Comparison of ENCODE assay signal across 20 cellular contexts in genomic region chr2:10966741-10967140, GRCh38. TPM values are rescaled to one million over a fixed set of nuclear protein-coding genes. Genes with fewer than 3 reads are reported as not detected.
DNase-seq lines count a peak whose midpoint lies in the region; ATAC-seq and TF ChIP-seq lines count a peak whose summit lies in the region.
"Had no signal": no experiment of that assay in that cellular context is flagged by ENCODE, and none has a peak within 500 bp of the region (broad histone marks: within the 10 kb centered on the region; RNA-seq: fewer than 3 reads in every experiment).

No MANE protein-coding gene starts in this region.

- TF ChIP-seq CTCF in IMR-90 (conservative IDR thresholded peaks at IDR 0.05; ENCODE audit: low read depth, low read length) (no peak), chondrocyte (IDR thresholded peaks at IDR 0.05) (no peak)

- H4K5ac ChIP-seq in IMR-90 (ENCODE audit: low read depth, low read length): no peak overlapping the region

- intact Hi-C loops in IMR-90 (cut with micrococcal nuclease): no loop called here
- intact Hi-C loops in posterior cingulate gyrus (cut with DNase I): no loop called here
- intact Hi-C loops in Right ventricle myocardium inferior (cut with DNase I): no loop called here

- CTCF ChIA-PET in IMR-90 (lab: Yijun Ruan, JAX): no interaction called here

- DNase-seq in IMR-90 (no peak), chondrocyte (ENCODE audit: low spot score) (peak; percentile 67), posterior cingulate gyrus (peak in 6 of 10 donors; percentile 43 to 90 (median 72)), Right ventricle myocardium inferior (ENCODE audit: missing footprints) (no peak), substantia nigra (lab: John Stamatoyannopoulos, UW) (no peak)
- DNase-seq: 8988T; C1 segment of cervical spinal cord; Calu3; CD4-positive, alpha-beta memory T cell; COR-L47; DMS53; DMS79 treated with DMSO at 0.1 percent for 48 hours; GF-D8; GOT3; HFFc6 had no signal

- BruUV-seq in IMR-90 (replicated peaks; lab: Mats Ljungman, UMichigan): no TSS peak

- H3K36me3 Mint-ChIP-seq in chondrocyte (ENCODE audit: low read depth): no peaks in the 10 kb centered on the region
- H3K36me3 Mint-ChIP-seq: CD4-positive, alpha-beta memory T cell had no signal

- POLR2A ChIA-PET in IMR-90 (lab: Charles Lee; ENCODE audit: unreplicated experiment): no interaction called here

- H2BK5ac ChIP-seq in IMR-90 (ENCODE audit: low read depth, low read length, poor library complexity, severe bottlenecking): no peak overlapping the region

- H3K4me3 Mint-ChIP-seq in chondrocyte (ENCODE audit: unreplicated experiment): no peak overlapping the region
- H3K4me3 Mint-ChIP-seq: CD4-positive, alpha-beta memory T cell; HFFc6 had no signal

- H3K4me2 ChIP-seq in IMR-90 (ENCODE audit: low read depth, low read length): no peak overlapping the region
- H3K4me2 ChIP-seq: A549 had no signal

- no peak overlapping the region for H3K27ac Mint-ChIP-seq in chondrocyte (ENCODE audit: unreplicated experiment)
- H3K27ac Mint-ChIP-seq: CD4-positive, alpha-beta memory T cell; HFFc6 had no signal

- no peak overlapping the region for H3K56ac ChIP-seq in IMR-90 (ENCODE audit: extremely low read depth, insufficient read depth, low read length)

- no peak overlapping the region for H2AK9ac ChIP-seq in IMR-90 (replicated peaks; ENCODE audit: low read depth, low read length, poor library complexity)

- in situ Hi-C loops in IMR-90 (cut with MboI; ENCODE audit: low sequenced_read_pairs): no loop called here

- ATAC-seq in IMR-90 (ENCODE audit: low read depth) (no peak), Right ventricle myocardium inferior (no peak), HG02973 (IDR thresholded peaks at IDR 0.05; ENCODE audit: unreplicated experiment) (no peak)
- ATAC-seq: A549 had no signal

- no peak overlapping the region; the same call in 1 of the 2 replicates for H3K4ac ChIP-seq in IMR-90 (ENCODE audit: low read depth, low read length)

- H3K27me3 Mint-ChIP-seq in chondrocyte (ENCODE audit: low read depth): peaks cover 15% of the 10 kb centered on the region

- peaks cover 17% of the 10 kb centered on the region for H3K4me1 ChIP-seq in IMR-90 (ENCODE audit: control insufficient read depth, insufficient read depth, low read length)
- H3K4me1 ChIP-seq: A549, HAP-1 had no signal

- H3K23ac ChIP-seq in IMR-90 (ENCODE audit: low read depth, low read length): no peak overlapping the region

- H2BK20ac ChIP-seq in IMR-90 (ENCODE audit: low read depth, low read length): no peak overlapping the region

- H3K14ac ChIP-seq in IMR-90 (replicated peaks; ENCODE audit: low read depth, low read length): no peak overlapping the region

- no peak overlapping the region for H4K91ac ChIP-seq in IMR-90 (ENCODE audit: insufficient read depth, low read depth, low read length)

- no peaks in the 10 kb centered on the region for H4K20me1 ChIP-seq in IMR-90 (ENCODE audit: insufficient read depth, low read length)

- dilution Hi-C loops in IMR-90 (cut with HindIII; ENCODE audit: low sequenced_read_pairs, unreplicated experiment): no loop called here

- H3K18ac ChIP-seq in IMR-90 (ENCODE audit: low read depth, low read length): no peak overlapping the region

- H2BK120ac ChIP-seq in IMR-90 (ENCODE audit: low read depth, low read length): no peak overlapping the region

- H3K9me1 ChIP-seq in IMR-90 (ENCODE audit: insufficient read depth, low read length): peaks cover 25% of the 10 kb centered on the region; the same call in 1 of the 2 replicates

- 0 out of 3 replicates have a peak overlapping the region, but pooled peaks have one; percentile 13 for H2BK15ac ChIP-seq in IMR-90 (ENCODE audit: low read depth, low read length)

- H3K4me1 Mint-ChIP-seq in chondrocyte (ENCODE audit: low read depth): peaks cover 4% of the 10 kb centered on the region
- H3K4me1 Mint-ChIP-seq: CD4-positive, alpha-beta memory T cell had no signal

- no peak overlapping the region for H3K9ac ChIP-seq in IMR-90 (ENCODE audit: low read depth, low read length)

- H4K8ac ChIP-seq in IMR-90 (ENCODE audit: low read depth in 2 of 2, low read length in 2 of 2): no peak overlapping the region

- H2AFZ ChIP-seq in IMR-90 (replicated peaks; ENCODE audit: low read length, poor library complexity): no peak overlapping the region

- no peak for TF ChIP-seq RAD21 in IMR-90 (IDR thresholded peaks at IDR 0.05; ENCODE audit: low read length)

- no peaks in the 10 kb centered on the region for H3K9me3 Mint-ChIP-seq in chondrocyte (ENCODE audit: low read depth)
- H3K9me3 Mint-ChIP-seq: HFFc6 had no signal

- H3K27me3 ChIP-seq in IMR-90 (ENCODE audit: control insufficient read depth, insufficient read depth, low read length): no peaks in the 10 kb centered on the region

- 0 out of 2 replicates have a peak overlapping the region, but pooled peaks have one; percentile 20 for H2AK5ac ChIP-seq in IMR-90 (ENCODE audit: low read depth, low read length)

- no CpG with 5 or more reads among the region's 13 CpGs for WGBS in IMR-90 (ENCODE audit: extremely low coverage in 2 of 2, insufficient read length in 1 of 2), 2 experiments

- no peak overlapping the region for H3K4me3 ChIP-seq in IMR-90 (ENCODE audit: insufficient read depth, low read depth, low read length)
- H3K4me3 ChIP-seq: A549, HAP-1 had no signal

- no peaks in the 10 kb centered on the region for H3K36me3 ChIP-seq in IMR-90 (ENCODE audit: control insufficient read depth, insufficient read depth, low read length)
- H3K36me3 ChIP-seq: HAP-1 had no signal

- no peaks in the 10 kb centered on the region for H3K9me3 ChIP-seq in IMR-90 (ENCODE audit: control insufficient read depth, insufficient read depth, low read length)
- H3K9me3 ChIP-seq: A549, HAP-1 had no signal

- no peak for TF ChIP-seq POLR2A in IMR-90 (IDR thresholded peaks at IDR 0.05; ENCODE audit: low read depth, low read length)

- no peaks in the 10 kb centered on the region for H3K79me1 ChIP-seq in IMR-90 (ENCODE audit: low read depth in 1 of 2, low read length in 2 of 2)

- H3K27ac ChIP-seq in IMR-90 (ENCODE audit: insufficient read depth, low read length) (no peak overlapping the region), substantia nigra (ENCODE audit: low read depth, low read length, poor library complexity, severe bottlenecking) (no peak overlapping the region)
- H3K27ac ChIP-seq: A549 had no signal

TF ChIP-seq in IMR-90, 13 proteins besides CTCF, POLR2A, EP300 and RAD21:
- no peak for TF ChIP-seq FOS (IDR thresholded peaks at IDR 0.05; ENCODE audit: low read depth, low read length)
- no peak for TF ChIP-seq USF2 (IDR thresholded peaks at IDR 0.05; ENCODE audit: low read depth, low read length)
- no peak for TF ChIP-seq SMC3 (IDR thresholded peaks at IDR 0.05; ENCODE audit: low read depth, low read length)
- no peak for TF ChIP-seq CHD1 (IDR thresholded peaks at IDR 0.05; ENCODE audit: low read depth, low read length)
- no peak for TF ChIP-seq NFE2L2 (IDR thresholded peaks at IDR 0.05; ENCODE audit: low read depth, low read length)
- no peak for TF ChIP-seq BHLHE40 (IDR thresholded peaks at IDR 0.05; ENCODE audit: low read depth, low read length)
- TF ChIP-seq RCOR1 (IDR thresholded peaks at IDR 0.05; ENCODE audit: insufficient replicate concordance, low read length): no peak
- no peak for TF ChIP-seq MAFK (IDR thresholded peaks at IDR 0.05; ENCODE audit: low read depth, low read length)
- no peak for TF ChIP-seq CEBPB (IDR thresholded peaks at IDR 0.05; ENCODE audit: low read depth, low read length)
- no peak for TF ChIP-seq MXI1 (IDR thresholded peaks at IDR 0.05; ENCODE audit: borderline replicate concordance, low read depth, low read length)
- TF ChIP-seq MAZ (IDR thresholded peaks at IDR 0.05; ENCODE audit: borderline replicate concordance, low read depth, low read length): no peak
- no peak for TF ChIP-seq ELK1 (IDR thresholded peaks at IDR 0.05; ENCODE audit: borderline replicate concordance, low read depth, low read length)

RNA-seq across cellular contexts. Expression of gene KCNF1, which starts 55.0 kb away (rescaled TPM):
- total RNA-seq in IMR-90 (2012; rRNA removed) (0.54 and 0.56 TPM in 2 replicates), chondrocyte (not detected in 3 replicates), Right ventricle myocardium inferior (0.24 TPM)
- 1.4 TPM in 2 replicates for polyA plus RNA-seq in IMR-90 (2012; rRNA removed)
- 0.61 and 2.1 TPM in 2 replicates for polyA plus RNA-seq in IMR-90 (2012; cell fraction: cytosol; rRNA removed)
- polyA plus RNA-seq in IMR-90 (2012; cell fraction: nucleus; rRNA removed; ENCODE audit: low replicate concordance): 0.88 and 2.2 TPM in 2 replicates
- total RNA-seq: Calu3; CD4-positive, alpha-beta memory T cell; Daoy had no signal
- polyA plus RNA-seq: BJ; CD4-positive, alpha-beta memory T cell had no signal

Comparison
In these comparisons a context has a peak if more than half of its experiments do, and no peak if none do; other contexts are left out.
1. DNase-seq: peak in chondrocyte (single experiment) and posterior cingulate gyrus (6 of 10); none in IMR-90 (single experiment), Right ventricle myocardium inferior (single experiment) and substantia nigra (0 of 49).